Comparison of ENCODE assay signal across 6 cellular contexts in the genomic region with DNA sequence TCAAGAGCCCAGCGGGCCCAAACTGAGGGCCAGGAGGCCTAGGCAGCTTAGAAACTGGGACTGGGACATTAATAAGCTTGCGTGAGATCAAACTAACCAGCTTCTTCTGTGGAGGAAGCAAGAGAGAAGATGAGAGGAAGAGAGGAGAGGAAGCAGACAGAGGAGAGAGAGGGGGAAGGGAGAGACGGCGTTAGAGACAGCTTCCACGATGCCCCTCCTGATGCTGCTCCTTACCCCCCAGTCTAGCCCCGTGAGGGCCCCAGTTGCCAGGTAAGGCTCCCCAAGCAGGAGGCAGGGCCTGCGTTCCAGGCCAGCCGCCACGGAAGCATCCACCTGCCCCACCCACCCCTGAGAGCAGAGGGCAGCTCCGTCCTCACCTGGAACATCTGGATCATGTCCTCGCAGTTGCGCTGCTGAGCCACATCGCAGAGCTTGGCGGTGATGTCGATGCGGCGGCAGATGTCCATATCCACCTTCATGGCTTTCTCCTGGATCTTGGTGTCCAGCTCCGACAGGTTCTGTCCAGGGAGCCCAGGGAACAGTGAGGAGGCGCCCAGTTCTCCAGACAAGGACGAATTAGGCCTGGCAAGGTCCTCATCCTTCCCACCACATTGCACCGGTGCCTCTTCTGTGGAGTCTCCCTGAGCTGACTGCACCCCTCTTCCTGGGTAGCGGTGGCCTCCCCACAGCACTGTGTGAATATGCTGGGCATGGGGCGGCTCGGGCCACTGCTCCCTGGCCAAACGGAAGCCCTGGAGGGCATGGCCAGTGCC. TPM values are rescaled to one million over a fixed set of nuclear protein-coding genes. Genes with fewer than 3 reads are reported as not detected.
DNase-seq lines count a peak whose midpoint lies in the region; ATAC-seq and TF ChIP-seq lines count a peak whose summit lies in the region.

No MANE protein-coding gene starts in this region.

- H3K27ac ChIP-seq in heart left ventricle (peak overlapping the region in 10 of 12 donors; percentile 82 to 96 (median 90)), vagina (peak overlapping the region; percentile 86)

- H3K4me3 Mint-ChIP-seq in mesothelial cell of epicardium: no peak overlapping the region

- H3K36me3 Mint-ChIP-seq in mesothelial cell of epicardium: peaks cover 6% of the 10 kb centered on the region

- H3K4me3 ChIP-seq in heart left ventricle: peak overlapping the region in 2 of 12 donors; percentile 3 to 35
- no peak overlapping the region for H3K4me3 ChIP-seq in vagina

- H3K9me3 Mint-ChIP-seq in mesothelial cell of epicardium: no peaks in the 10 kb centered on the region

- H3K27ac Mint-ChIP-seq in mesothelial cell of epicardium: peak overlapping the region; percentile 47

- intact Hi-C loops in heart left ventricle (cut with DNase I) (loop anchor here in 2 of 10 donors (5.0 to 10.0 kb wide), 2 partner anchors 127 to 205 kb away; partner anchors contain the start of gene TNFRSF1A (in 1 of the 2)), cardiac septum (cut with DNase I) (loop anchor here (5.0 kb wide), 2 partner anchors 127 to 212 kb away; no protein-coding TSS in a partner anchor), vagina (cut with DNase I) (loop anchor here (5.0 kb wide), 1 partner anchor 222 kb away; no protein-coding TSS in a partner anchor)

- TF ChIP-seq POLR2A in heart left ventricle (IDR thresholded peaks at IDR 0.05) (no peak), vagina (IDR thresholded peaks at IDR 0.05) (no peak)

- no peaks in the 10 kb centered on the region for H3K27me3 Mint-ChIP-seq in mesothelial cell of epicardium (ENCODE audit: low read depth)

- H3K36me3 ChIP-seq in heart left ventricle (peaks cover 0 to 59% (median 50%) of the 10 kb centered on the region in 9 donors), vagina (peaks cover 0 to 12% of the 10 kb centered on the region in 2 donors)

- DNase-seq in heart left ventricle: peak in 2 of 5 donors; percentile 13 to 58
- no peak for DNase-seq in cardiac septum (ENCODE audit: low spot score)
- no peak for DNase-seq in mesothelial cell of epicardium (ENCODE audit: low spot score in 2 of 2, unreplicated experiment in 2 of 2)
- no peak for DNase-seq in vagina (ENCODE audit: extremely low spot score in 2 of 2)
- no peak for DNase-seq in activated effector memory CD4-positive, alpha-beta T cell treated with Interleukin-2 at 50 U/mL for 16 hours
- DNase-seq in activated naive CD4-positive, alpha-beta T cell treated with anti-CD3 and anti-CD28 coated beads, Interleukin-2, amount 50 U/mL, for 16 hours: no peak

- no peaks in the 10 kb centered on the region for H3K27me3 ChIP-seq in heart left ventricle
- no peaks in the 10 kb centered on the region for H3K27me3 ChIP-seq in vagina

- peaks cover 10 to 79% (median 69%) of the 10 kb centered on the region in 12 donors for H3K4me1 ChIP-seq in heart left ventricle
- H3K4me1 ChIP-seq in vagina: peaks cover 63% of the 10 kb centered on the region

- peaks cover 42% of the 10 kb centered on the region for H3K4me1 Mint-ChIP-seq in mesothelial cell of epicardium

- no peaks in the 10 kb centered on the region for H3K9me3 ChIP-seq in heart left ventricle
- no peaks in the 10 kb centered on the region for H3K9me3 ChIP-seq in vagina

- TF ChIP-seq CTCF in heart left ventricle (IDR thresholded peaks at IDR 0.05): no peak
- no peak for TF ChIP-seq CTCF in mesothelial cell of epicardium (IDR thresholded peaks at IDR 0.05; ENCODE audit: unreplicated experiment)
- no peak for TF ChIP-seq CTCF in vagina (IDR thresholded peaks at IDR 0.05)

- 90 to 93% (median 91%) methylated on average over 16 to 25 of the region's 25 CpGs for WGBS in heart left ventricle, 4 donors

- ATAC-seq in heart left ventricle: no peak

RNA-seq across cellular contexts. Expression of gene IFFO1, which starts 6.3 kb away (rescaled TPM):
- total RNA-seq in heart left ventricle: 10 to 100 TPM; 13.2 to 27.5 (median 15.0) TPM
- 10 to 100 TPM; 10.3 to 15.4 TPM for polyA plus RNA-seq in heart left ventricle
- total RNA-seq in cardiac septum: 24.8 TPM
- total RNA-seq in mesothelial cell of epicardium: 14.8 to 16.1 TPM (median 14.8 TPM) in 3 replicates
- total RNA-seq in vagina: 21.1 TPM

RNA-seq across cellular contexts. Expression of gene GAPDH, which starts 15.2 kb away (rescaled TPM):
- total RNA-seq in heart left ventricle (1,000 to 10,000 TPM; 3,379 to 7,430 (median 4,887) TPM), cardiac septum (4,827 TPM), mesothelial cell of epicardium (2,078 to 2,104 TPM (median 2,089 TPM) in 3 replicates), vagina (2,297 TPM)
- polyA plus RNA-seq in heart left ventricle: 1,000 to 10,000 TPM; 4,589 to 6,374 TPM

RNA-seq across cellular contexts. Expression of gene NOP2, which starts 18.5 kb away (rescaled TPM):
- total RNA-seq in heart left ventricle (10 to 100 TPM; 12.9 to 23.8 (median 16.5) TPM), cardiac septum (18.5 TPM), mesothelial cell of epicardium (51.8 to 58.6 TPM (median 56.6 TPM) in 3 replicates), vagina (43.0 TPM)
- 10 to 100 TPM; 15.4 to 30.1 TPM for polyA plus RNA-seq in heart left ventricle

RNA-seq across cellular contexts. Expression of gene NCAPD2, which starts 55.7 kb away (rescaled TPM):
- total RNA-seq in heart left ventricle (10 to 100 TPM in 8 of 9 donors, 1 to 10 TPM in 1; 8.4 to 22.4 (median 11.3) TPM), cardiac septum (12.0 TPM), mesothelial cell of epicardium (56.3 to 62.6 TPM (median 57.1 TPM) in 3 replicates), vagina (25.5 TPM)
- 1 to 10 TPM; 3.3 to 8.1 TPM for polyA plus RNA-seq in heart left ventricle

RNA-seq across cellular contexts. Expression of gene MRPL51, which starts 56.5 kb away (rescaled TPM):
- total RNA-seq in heart left ventricle (100 to 1,000 TPM in 8 of 9 donors, 10 to 100 TPM in 1; 95.6 to 300 (median 228) TPM), cardiac septum (174 TPM), mesothelial cell of epicardium (137 to 148 TPM (median 145 TPM) in 3 replicates), vagina (23.1 TPM)
- polyA plus RNA-seq in heart left ventricle: 100 to 1,000 TPM; 164 to 210 TPM
